27 cellular contexts compared by ENCODE assay signal in the genomic region with DNA sequence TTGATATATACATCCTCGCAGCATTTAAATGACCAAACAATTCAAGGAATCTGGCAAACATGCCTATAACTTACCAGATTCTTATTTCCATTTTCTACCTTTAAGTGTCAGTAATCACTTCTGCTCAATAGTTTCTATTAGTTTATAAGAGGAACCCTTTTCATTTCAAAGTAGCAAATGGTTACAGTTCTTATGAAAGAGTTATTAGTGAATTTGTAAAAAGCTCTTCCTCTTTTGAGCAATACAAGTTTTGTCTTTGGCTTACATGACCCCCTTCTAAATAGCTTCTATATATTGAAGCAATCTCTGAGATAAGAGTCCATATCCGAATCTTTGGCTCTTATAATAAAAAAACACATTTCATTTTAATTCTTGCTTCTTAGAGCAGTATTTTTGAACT.
"Had no signal": no experiment of that assay in that cellular context is flagged by ENCODE, and none has a peak within 500 bp of the region (broad histone marks: within the 10 kb centered on the region; RNA-seq: fewer than 3 reads in every experiment).

No MANE protein-coding gene starts in this region.

- H3K36me3 ChIP-seq: adrenal gland, left ventricle myocardium inferior, right atrium auricular region, transverse colon, uterus had no signal

- H3K36me3 Mint-ChIP-seq: natural killer cell had no signal

- H3K27ac Mint-ChIP-seq: activated naive CD8-positive, alpha-beta T cell; activated T-helper 2 cell treated with anti-CD3 and anti-CD28 coated beads, Interferon-gamma antibody, Interleukin-2, Interleukin-4, amounts not matched to agents 10 μg/mL and 5 μg/mL and 100 μg/mL, durations not matched to agents 14 hours and 24 hours and 36 hours; mesothelial cell of epicardium; natural killer cell; stimulated activated naive CD8-positive, alpha-beta T cell treated with anti-CD3 and anti-CD28 coated beads, Interleukin-15, amount 100 ng/mL, for 72 hours had no signal

- H3K27ac ChIP-seq: adrenal gland, left ventricle myocardium inferior, psoas muscle, right atrium auricular region, spleen, transverse colon, uterus had no signal

- H3K4me3 ChIP-seq: adrenal gland, left ventricle myocardium inferior, psoas muscle, right atrium auricular region, spleen, transverse colon, uterus had no signal

- H3K27me3 ChIP-seq: adrenal gland, right atrium auricular region, spleen, transverse colon, uterus had no signal

- H3K27me3 Mint-ChIP-seq: activated naive CD8-positive, alpha-beta T cell; stimulated activated naive CD8-positive, alpha-beta T cell treated with anti-CD3 and anti-CD28 coated beads, Interleukin-15, amount 100 ng/mL, for 72 hours had no signal

- H3K4me3 Mint-ChIP-seq: activated naive CD8-positive, alpha-beta T cell; activated T-cell treated with anti-CD3 and anti-CD28 coated beads, Interleukin-2, amount 50 U/mL, for 4 hours; mesothelial cell of epicardium; natural killer cell; stimulated activated naive CD8-positive, alpha-beta T cell treated with anti-CD3 and anti-CD28 coated beads, Interleukin-15, amount 100 ng/mL, for 72 hours had no signal

- DNase-seq: activated CD4-positive, alpha-beta T cell treated with anti-CD3 and anti-CD28 coated beads for 4 hours; activated CD4-positive, alpha-beta T cell treated with anti-CD3 and anti-CD28 coated beads, Interleukin-2, amount 50 U/mL, for 48 hours; activated CD4-positive, CD25-positive, alpha-beta regulatory T cell; activated CD8-positive, alpha-beta memory T cell treated with anti-CD3 and anti-CD28 coated beads, Interleukin-2, amount 50 U/mL, for 48 hours; activated naive CD4-positive, alpha-beta T cell; activated T-cell treated with anti-CD3 and anti-CD28 coated beads, Interleukin-2, amount 50 U/mL, for 4 hours; adrenal gland; central memory CD4-positive, alpha-beta T cell; dermis blood vessel endothelial cell; effector CD8-positive, alpha-beta T cell; foreskin melanocyte; glutamatergic neuron; hippocampal formation; kidney glomerular epithelial cell; left ventricle myocardium inferior; natural killer cell; psoas muscle; spleen; stimulated activated CD4-positive, alpha-beta T cell treated with anti-CD3 and anti-CD28 coated beads, Interleukin-4, amount 100 ng/mL, for 4 hours; stimulated activated naive CD8-positive, alpha-beta T cell treated with anti-CD3 and anti-CD28 coated beads, Interleukin-15, amount 100 ng/mL, for 72 hours; T1000; transverse colon; uterus had no signal

- H3K4me1 ChIP-seq: uterus had no signal

- H3K9me3 ChIP-seq: adrenal gland, left ventricle myocardium inferior, psoas muscle, right atrium auricular region, spleen, transverse colon, uterus had no signal

- H3K9me3 Mint-ChIP-seq: activated T-cell treated with anti-CD3 and anti-CD28 coated beads, Interleukin-2, amount 50 U/mL, for 4 hours; activated T-helper 2 cell treated with anti-CD3 and anti-CD28 coated beads, Interferon-gamma antibody, Interleukin-2, Interleukin-4, amounts not matched to agents 10 μg/mL and 5 μg/mL and 100 μg/mL, durations not matched to agents 14 hours and 24 hours and 36 hours; mesothelial cell of epicardium; natural killer cell; stimulated activated naive CD8-positive, alpha-beta T cell treated with anti-CD3 and anti-CD28 coated beads, Interleukin-15, amount 100 ng/mL, for 72 hours had no signal
